In genomic region chr2:46150445-46150970, GRCh38 we compare ENCODE assay signal across 3 cellular contexts.
TF ChIP-seq lines count a peak whose summit lies in the region.

No MANE protein-coding gene starts in this region.

TF ChIP-seq in SK-N-SH, 30 proteins besides CTCF, POLR2A, EP300 and RAD21 (continued from another document):
- no peak for TF ChIP-seq CHD2 (IDR thresholded peaks at IDR 0.05; ENCODE audit: low read length, partially characterized antibody)
- TF ChIP-seq REST (IDR thresholded peaks at IDR 0.05; ENCODE audit: low read depth, low read length) = no peak
- no peak for TF ChIP-seq SMC3 (IDR thresholded peaks at IDR 0.05; ENCODE audit: low read depth, low read length)
- TF ChIP-seq, protein P1, sequence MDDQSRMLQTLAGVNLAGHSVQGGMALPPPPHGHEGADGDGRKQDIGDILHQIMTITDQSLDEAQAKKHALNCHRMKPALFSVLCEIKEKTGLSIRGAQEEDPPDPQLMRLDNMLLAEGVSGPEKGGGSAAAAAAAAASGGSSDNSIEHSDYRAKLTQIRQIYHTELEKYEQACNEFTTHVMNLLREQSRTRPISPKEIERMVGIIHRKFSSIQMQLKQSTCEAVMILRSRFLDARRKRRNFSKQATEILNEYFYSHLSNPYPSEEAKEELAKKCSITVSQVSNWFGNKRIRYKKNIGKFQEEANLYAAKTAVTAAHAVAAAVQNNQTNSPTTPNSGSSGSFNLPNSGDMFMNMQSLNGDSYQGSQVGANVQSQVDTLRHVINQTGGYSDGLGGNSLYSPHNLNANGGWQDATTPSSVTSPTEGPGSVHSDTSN (IDR thresholded peaks at IDR 0.05) = no peak
- no peak for TF ChIP-seq MEF2A (IDR thresholded peaks at IDR 0.05; ENCODE audit: borderline replicate concordance, low read depth)
- TF ChIP-seq GABPA (IDR thresholded peaks at IDR 0.05; ENCODE audit: low read depth) = no peak
- TF ChIP-seq NRF1 (IDR thresholded peaks at IDR 0.05; ENCODE audit: low read depth, low read length) = no peak
- no peak for TF ChIP-seq JUND (IDR thresholded peaks at IDR 0.05)
- no peak for TF ChIP-seq TCF12 (IDR thresholded peaks at IDR 0.05)
- TF ChIP-seq, protein P2, sequence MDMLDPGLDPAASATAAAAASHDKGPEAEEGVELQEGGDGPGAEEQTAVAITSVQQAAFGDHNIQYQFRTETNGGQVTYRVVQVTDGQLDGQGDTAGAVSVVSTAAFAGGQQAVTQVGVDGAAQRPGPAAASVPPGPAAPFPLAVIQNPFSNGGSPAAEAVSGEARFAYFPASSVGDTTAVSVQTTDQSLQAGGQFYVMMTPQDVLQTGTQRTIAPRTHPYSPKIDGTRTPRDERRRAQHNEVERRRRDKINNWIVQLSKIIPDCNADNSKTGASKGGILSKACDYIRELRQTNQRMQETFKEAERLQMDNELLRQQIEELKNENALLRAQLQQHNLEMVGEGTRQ (IDR thresholded peaks at IDR 0.05; ENCODE audit: borderline replicate concordance, low read depth, low read length) = no peak
- no peak for TF ChIP-seq GATA2 (CRISPR knock-in tag; IDR thresholded peaks at IDR 0.05)
- no peak for TF ChIP-seq RFX5 (IDR thresholded peaks at IDR 0.05; ENCODE audit: low read length)
- no peak for TF ChIP-seq MXI1 (IDR thresholded peaks at IDR 0.05; ENCODE audit: low read depth, low read length)
- no peak for TF ChIP-seq RCOR1 (IDR thresholded peaks at IDR 0.05; ENCODE audit: low read length)
- no peak for TF ChIP-seq MAX (IDR thresholded peaks at IDR 0.05; ENCODE audit: low read depth)
- no peak for TF ChIP-seq RXRA (IDR thresholded peaks at IDR 0.05; ENCODE audit: borderline replicate concordance, low read depth)
- no peak for TF ChIP-seq TEAD4 (IDR thresholded peaks at IDR 0.05; ENCODE audit: borderline replicate concordance, insufficient read depth)

TF ChIP-seq in SK-N-SH treated with all-trans-retinoic acid at 6 μM for 48 hours, 23 proteins besides CTCF, POLR2A, EP300 and RAD21 (continued from another document):
- TF ChIP-seq, protein P3, sequence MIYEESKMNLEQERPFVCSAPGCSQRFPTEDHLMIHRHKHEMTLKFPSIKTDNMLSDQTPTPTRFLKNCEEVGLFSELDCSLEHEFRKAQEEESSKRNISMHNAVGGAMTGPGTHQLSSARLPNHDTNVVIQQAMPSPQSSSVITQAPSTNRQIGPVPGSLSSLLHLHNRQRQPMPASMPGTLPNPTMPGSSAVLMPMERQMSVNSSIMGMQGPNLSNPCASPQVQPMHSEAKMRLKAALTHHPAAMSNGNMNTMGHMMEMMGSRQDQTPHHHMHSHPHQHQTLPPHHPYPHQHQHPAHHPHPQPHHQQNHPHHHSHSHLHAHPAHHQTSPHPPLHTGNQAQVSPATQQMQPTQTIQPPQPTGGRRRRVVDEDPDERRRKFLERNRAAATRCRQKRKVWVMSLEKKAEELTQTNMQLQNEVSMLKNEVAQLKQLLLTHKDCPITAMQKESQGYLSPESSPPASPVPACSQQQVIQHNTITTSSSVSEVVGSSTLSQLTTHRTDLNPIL (CRISPR knock-in tag; IDR thresholded peaks at IDR 0.05; ENCODE audit: low read depth) = no peak
- TF ChIP-seq POU6F1 (CRISPR knock-in tag; IDR thresholded peaks at IDR 0.05; ENCODE audit: borderline replicate concordance, low read depth) (no peak), ZNF70 (CRISPR knock-in tag; IDR thresholded peaks at IDR 0.05) (no peak)

TF ChIP-seq in A549, 52 proteins besides CTCF, POLR2A, EP300 and RAD21 (continued from another document):
- TF ChIP-seq RCOR1 (IDR thresholded peaks at IDR 0.05; ENCODE audit: low read depth, low read length) = no peak
